1 cellular context compared by ENCODE assay signal in genomic region chr1:207826557-207827487, GRCh38.
A peak's percentile ranks its signal among the peaks of the same experiment; 100 is the strongest.
TF ChIP-seq lines count a peak whose summit lies in the region.

No MANE protein-coding gene starts in this region.

TF ChIP-seq in HepG2, 621 proteins besides CTCF, POLR2A, EP300 and RAD21 (continued from another document and continues in another):
- TF ChIP-seq ZUFSP (CRISPR knock-in tag; IDR thresholded peaks at IDR 0.05; ENCODE audit: borderline replicate concordance) (no peak), ZNF772 (CRISPR knock-in tag; IDR thresholded peaks at IDR 0.05) (no peak), RARG (CRISPR knock-in tag; IDR thresholded peaks at IDR 0.05; ENCODE audit: low read depth) (no peak), NR2F2 (IDR thresholded peaks at IDR 0.05; ENCODE audit: borderline replicate concordance, low read depth) (peak; percentile 44; the same call in 1 of the 2 replicates), NCOA1 (CRISPR knock-in tag; IDR thresholded peaks at IDR 0.05) (no peak), TBP (CRISPR knock-in tag; IDR thresholded peaks at IDR 0.05) (no peak), ZNF142 (CRISPR knock-in tag; IDR thresholded peaks at IDR 0.05) (no peak), FOXA3 (CRISPR knock-in tag; IDR thresholded peaks at IDR 0.05) (peak; percentile 61), PHF5A (CRISPR knock-in tag; IDR thresholded peaks at IDR 0.05; ENCODE audit: low read depth, unreplicated experiment) (no peak), ZBTB26 (CRISPR knock-in tag; IDR thresholded peaks at IDR 0.05; ENCODE audit: borderline replicate concordance) (peak; percentile 99), ZNF24 (IDR thresholded peaks at IDR 0.05) (no peak), NONO (IDR thresholded peaks at IDR 0.05) (no peak), NONO (CRISPR knock-in tag; conservative IDR thresholded peaks at IDR 0.05) (no peak), ZNF576 (CRISPR knock-in tag; IDR thresholded peaks at IDR 0.05) (no peak), ZBTB25 (CRISPR knock-in tag; IDR thresholded peaks at IDR 0.05) (no peak), FOXP4 (CRISPR knock-in tag; IDR thresholded peaks at IDR 0.05) (peak; percentile 69), SAFB2 (CRISPR knock-in tag; IDR thresholded peaks at IDR 0.05; ENCODE audit: borderline replicate concordance, low read depth) (no peak), LCORL (IDR thresholded peaks at IDR 0.05) (no peak), LCORL (CRISPR knock-in tag; IDR thresholded peaks at IDR 0.05) (0 out of 2 replicates have a peak, but pooled peaks have one; percentile 41), MTF1 (CRISPR knock-in tag; IDR thresholded peaks at IDR 0.05) (no peak), THAP8 (CRISPR knock-in tag; IDR thresholded peaks at IDR 0.05; ENCODE audit: borderline replicate concordance) (no peak), ZNF550 (CRISPR knock-in tag; IDR thresholded peaks at IDR 0.05; ENCODE audit: borderline replicate concordance) (no peak), ZNF704 (CRISPR knock-in tag; IDR thresholded peaks at IDR 0.05; ENCODE audit: borderline replicate concordance) (no peak), SNAI1 (CRISPR knock-in tag; IDR thresholded peaks at IDR 0.05; ENCODE audit: borderline replicate concordance) (no peak), PLSCR1 (CRISPR knock-in tag; IDR thresholded peaks at IDR 0.05; ENCODE audit: borderline replicate concordance) (no peak), ZBTB39 (CRISPR knock-in tag; IDR thresholded peaks at IDR 0.05) (no peak), ZNF639 (CRISPR knock-in tag; conservative IDR thresholded peaks at IDR 0.05) (no peak), JUND (CRISPR knock-in tag; IDR thresholded peaks at IDR 0.05) (no peak), FOXK1 (CRISPR knock-in tag; IDR thresholded peaks at IDR 0.05; ENCODE audit: borderline replicate concordance, low read depth) (no peak), DPF2 (CRISPR knock-in tag; IDR thresholded peaks at IDR 0.05; ENCODE audit: borderline replicate concordance, low read depth) (no peak), PAX8 (CRISPR knock-in tag; IDR thresholded peaks at IDR 0.05; ENCODE audit: borderline replicate concordance) (no peak), ZNF263 (CRISPR knock-in tag; IDR thresholded peaks at IDR 0.05) (0 out of 2 replicates have a peak, but pooled peaks have one; percentile 20), ZNF644 (CRISPR knock-in tag; IDR thresholded peaks at IDR 0.05; ENCODE audit: low read depth) (no peak), MED13 (CRISPR knock-in tag; IDR thresholded peaks at IDR 0.05) (no peak), ZGPAT (CRISPR knock-in tag; IDR thresholded peaks at IDR 0.05) (no peak), MEIS2 (CRISPR knock-in tag; IDR thresholded peaks at IDR 0.05) (no peak)
